15 cellular contexts compared by ENCODE assay signal in the genomic region with DNA sequence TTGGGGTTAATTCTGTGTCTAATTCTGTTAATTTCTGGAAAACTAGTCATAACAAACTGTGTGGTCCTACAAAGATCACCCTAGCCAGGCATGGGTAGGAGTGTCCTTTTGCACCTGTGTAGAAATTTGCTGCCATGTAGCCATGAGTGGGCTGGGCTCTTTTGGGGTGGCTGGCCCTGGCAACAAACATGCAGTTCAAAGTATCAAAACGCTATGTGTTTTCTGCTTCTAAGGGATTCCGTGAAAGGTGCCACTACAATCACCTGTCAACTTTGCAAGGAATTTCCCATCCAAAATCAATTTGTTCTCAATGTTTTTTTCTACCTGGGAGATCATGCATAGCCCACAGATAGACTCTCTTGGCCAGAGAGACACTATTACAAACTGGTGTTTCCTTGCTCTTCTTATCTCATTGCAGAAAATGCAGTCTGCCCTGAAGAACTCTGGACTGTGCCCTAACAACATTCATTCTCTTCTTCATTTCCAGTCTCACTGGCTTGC.
"Had no signal": no experiment of that assay in that cellular context is flagged by ENCODE, and none has a peak within 500 bp of the region (broad histone marks: within the 10 kb centered on the region; RNA-seq: fewer than 3 reads in every experiment).

No MANE protein-coding gene starts in this region.

- H3K4me3 ChIP-seq: esophagus squamous epithelium, gastroesophageal sphincter, ovary, right atrium auricular region, testis, tibial nerve had no signal

- DNase-seq: cerebellar nuclear complex; esophagus squamous epithelium; glutamatergic neuron; immature natural killer cell; left ventricle myocardium superior; naive thymus-derived CD8-positive, alpha-beta T cell; ovary; stimulated activated CD4-positive, alpha-beta T cell treated with anti-CD3 and anti-CD28 coated beads, Interleukin-2, amount 100 ng/mL, for 24 hours; stimulated activated CD4-positive, alpha-beta T cell treated with anti-CD3 and anti-CD28 coated beads, Interleukin-4, amount 100 ng/mL, for 4 hours; stimulated activated naive B cell treated with anti-CD40 and anti-IgM and Interleukin-4, amounts not matched to agents 10 μg/mL and 1 μg/mL and 100 μg/mL, for 72 hours; stimulated activated naive CD8-positive, alpha-beta T cell treated with anti-CD3 and anti-CD28 coated beads, Interleukin-15, amount 100 ng/mL, for 72 hours; testis had no signal

- H3K9me3 ChIP-seq: esophagus squamous epithelium, gastroesophageal sphincter, ovary, right atrium auricular region, testis, tibial nerve had no signal

- H3K4me1 ChIP-seq: testis, tibial nerve had no signal

- ATAC-seq: gastroesophageal sphincter; left ventricle myocardium superior; naive thymus-derived CD8-positive, alpha-beta T cell; stimulated activated naive B cell treated with anti-CD40 and anti-IgM and Interleukin-4, amounts not matched to agents 10 μg/mL and 1 μg/mL and 100 μg/mL, for 72 hours; stimulated activated naive CD8-positive, alpha-beta T cell treated with anti-CD3 and anti-CD28 coated beads, Interleukin-15, amount 100 ng/mL, for 72 hours had no signal

- H3K27ac ChIP-seq: esophagus squamous epithelium, gastroesophageal sphincter, ovary, right atrium auricular region, testis, tibial nerve had no signal

- H3K27me3 ChIP-seq: esophagus squamous epithelium, gastroesophageal sphincter, ovary, right atrium auricular region, testis, tibial nerve had no signal

- H3K36me3 ChIP-seq: esophagus squamous epithelium, gastroesophageal sphincter, ovary, right atrium auricular region, tibial nerve had no signal
